ENCODE assay signal across 3 cellular contexts in the genomic region with DNA sequence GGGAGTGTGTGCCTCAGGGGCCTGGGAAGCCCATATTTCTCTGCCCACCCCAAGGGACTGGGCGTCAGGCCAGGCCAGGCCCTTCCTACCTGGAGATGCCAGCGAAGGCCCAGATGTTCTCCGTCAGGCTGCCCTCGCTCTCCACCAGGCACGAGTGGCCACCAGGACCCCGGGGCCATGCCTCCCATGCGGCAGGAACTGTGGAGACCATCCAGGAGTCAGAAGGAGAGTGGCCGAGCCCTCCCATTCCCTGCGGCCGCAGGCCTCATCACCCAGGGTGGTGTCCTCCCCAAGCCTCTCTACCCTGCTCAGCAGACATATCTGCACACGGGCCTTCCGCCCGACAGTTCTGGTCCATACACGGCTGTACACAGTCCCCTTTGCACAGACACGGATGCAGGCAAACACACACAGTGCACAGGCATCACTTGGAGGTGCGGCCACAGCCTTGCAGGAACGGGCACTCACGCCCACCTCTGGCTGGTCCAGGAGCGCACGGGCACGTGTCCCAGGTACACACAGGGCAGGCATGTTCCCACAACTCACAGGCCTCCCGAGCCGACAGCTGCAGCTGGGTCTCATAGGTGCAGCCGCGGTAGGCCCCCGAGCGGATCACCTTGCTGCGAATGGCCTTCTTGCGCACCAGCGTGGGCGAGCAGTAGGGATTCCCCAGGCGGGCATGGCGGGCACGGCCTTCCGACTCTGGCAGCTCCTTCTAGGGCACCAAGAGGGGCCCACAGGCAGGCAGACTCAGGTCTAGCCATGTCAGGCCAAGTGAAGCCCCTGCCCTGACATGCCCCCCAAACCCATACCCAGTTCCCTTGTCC.
TF ChIP-seq lines count a peak whose summit lies in the region.

No MANE protein-coding gene starts in this region.

TF ChIP-seq in SK-N-SH, 30 proteins besides CTCF, POLR2A, EP300 and RAD21 (continues in another document):
- TF ChIP-seq FOXJ3 (CRISPR knock-in tag; IDR thresholded peaks at IDR 0.05) (no peak), IRF3 (IDR thresholded peaks at IDR 0.05; ENCODE audit: low read depth, low read length) (no peak), SIN3A (IDR thresholded peaks at IDR 0.05; ENCODE audit: borderline replicate concordance, low read depth, low read length) (no peak), FOXM1 (IDR thresholded peaks at IDR 0.05; ENCODE audit: low read depth) (no peak), YY1 (IDR thresholded peaks at IDR 0.05; ENCODE audit: low read depth) (no peak), FOSL2 (IDR thresholded peaks at IDR 0.05; ENCODE audit: borderline replicate concordance, low read depth) (no peak), TCF12 (IDR thresholded peaks at IDR 0.05) (no peak), RXRA (IDR thresholded peaks at IDR 0.05; ENCODE audit: borderline replicate concordance, low read depth) (no peak), GATA2 (CRISPR knock-in tag; IDR thresholded peaks at IDR 0.05) (no peak), MAX (IDR thresholded peaks at IDR 0.05; ENCODE audit: low read depth) (no peak), ZBTB33 (IDR thresholded peaks at IDR 0.05; ENCODE audit: borderline replicate concordance, low read depth) (no peak), TEAD4 (IDR thresholded peaks at IDR 0.05; ENCODE audit: borderline replicate concordance, insufficient read depth) (no peak)
- TF ChIP-seq, protein P1, sequence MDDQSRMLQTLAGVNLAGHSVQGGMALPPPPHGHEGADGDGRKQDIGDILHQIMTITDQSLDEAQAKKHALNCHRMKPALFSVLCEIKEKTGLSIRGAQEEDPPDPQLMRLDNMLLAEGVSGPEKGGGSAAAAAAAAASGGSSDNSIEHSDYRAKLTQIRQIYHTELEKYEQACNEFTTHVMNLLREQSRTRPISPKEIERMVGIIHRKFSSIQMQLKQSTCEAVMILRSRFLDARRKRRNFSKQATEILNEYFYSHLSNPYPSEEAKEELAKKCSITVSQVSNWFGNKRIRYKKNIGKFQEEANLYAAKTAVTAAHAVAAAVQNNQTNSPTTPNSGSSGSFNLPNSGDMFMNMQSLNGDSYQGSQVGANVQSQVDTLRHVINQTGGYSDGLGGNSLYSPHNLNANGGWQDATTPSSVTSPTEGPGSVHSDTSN (IDR thresholded peaks at IDR 0.05), result no peak
- TF ChIP-seq, protein P2, sequence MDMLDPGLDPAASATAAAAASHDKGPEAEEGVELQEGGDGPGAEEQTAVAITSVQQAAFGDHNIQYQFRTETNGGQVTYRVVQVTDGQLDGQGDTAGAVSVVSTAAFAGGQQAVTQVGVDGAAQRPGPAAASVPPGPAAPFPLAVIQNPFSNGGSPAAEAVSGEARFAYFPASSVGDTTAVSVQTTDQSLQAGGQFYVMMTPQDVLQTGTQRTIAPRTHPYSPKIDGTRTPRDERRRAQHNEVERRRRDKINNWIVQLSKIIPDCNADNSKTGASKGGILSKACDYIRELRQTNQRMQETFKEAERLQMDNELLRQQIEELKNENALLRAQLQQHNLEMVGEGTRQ (IDR thresholded peaks at IDR 0.05; ENCODE audit: borderline replicate concordance, low read depth, low read length), result no peak

TF ChIP-seq in SK-N-SH treated with all-trans-retinoic acid at 6 μM for 48 hours, 23 proteins besides CTCF, POLR2A, EP300 and RAD21:
- TF ChIP-seq ESRRG (CRISPR knock-in tag; IDR thresholded peaks at IDR 0.05), result no peak
- no peak for TF ChIP-seq ZNF565 (CRISPR knock-in tag; conservative IDR thresholded peaks at IDR 0.05; ENCODE audit: low read depth)
- no peak for TF ChIP-seq ARNTL (CRISPR knock-in tag; IDR thresholded peaks at IDR 0.05; ENCODE audit: borderline replicate concordance, low read depth)
- TF ChIP-seq ZFP30 (CRISPR knock-in tag; IDR thresholded peaks at IDR 0.05), result no peak
- no peak for TF ChIP-seq TOX (CRISPR knock-in tag; IDR thresholded peaks at IDR 0.05; ENCODE audit: borderline replicate concordance)
- TF ChIP-seq TSHZ2 (CRISPR knock-in tag; IDR thresholded peaks at IDR 0.05), result no peak
- TF ChIP-seq TCF4 (CRISPR knock-in tag; IDR thresholded peaks at IDR 0.05; ENCODE audit: borderline replicate concordance), result no peak
- TF ChIP-seq PPARA (CRISPR knock-in tag; IDR thresholded peaks at IDR 0.05; ENCODE audit: borderline replicate concordance), result no peak
- no peak for TF ChIP-seq POU6F1 (CRISPR knock-in tag; IDR thresholded peaks at IDR 0.05; ENCODE audit: borderline replicate concordance, low read depth)
- TF ChIP-seq BACH2 (CRISPR knock-in tag; IDR thresholded peaks at IDR 0.05; ENCODE audit: borderline replicate concordance), result no peak
- TF ChIP-seq RARB (CRISPR knock-in tag; IDR thresholded peaks at IDR 0.05), result no peak

TF ChIP-seq in H1, 55 proteins besides CTCF, POLR2A, EP300 and RAD21:
- no peak for TF ChIP-seq POLR2AphosphoS5 (IDR thresholded peaks at IDR 0.05; ENCODE audit: low read depth, low read length)
- TF ChIP-seq ATF2 (IDR thresholded peaks at IDR 0.05; ENCODE audit: low read length), result no peak
- no peak for TF ChIP-seq TAF7 (optimal IDR thresholded peaks at IDR 0.05; ENCODE audit: borderline replicate concordance, low read depth, low read length)
- TF ChIP-seq CHD2 (IDR thresholded peaks at IDR 0.05; ENCODE audit: low read length), result no peak
- no peak for TF ChIP-seq ZNF274 (IDR thresholded peaks at IDR 0.05; ENCODE audit: borderline replicate concordance, extremely low read depth, low read length)
- no peak for TF ChIP-seq CEBPB (IDR thresholded peaks at IDR 0.05; ENCODE audit: low read depth, low read length)
- no peak for TF ChIP-seq GTF2F1 (IDR thresholded peaks at IDR 0.05; ENCODE audit: borderline replicate concordance, low read depth, low read length)
- no peak for TF ChIP-seq NRF1 (IDR thresholded peaks at IDR 0.05; ENCODE audit: low read depth, low read length)
- TF ChIP-seq YY1 (IDR thresholded peaks at IDR 0.05; ENCODE audit: low read depth, low read length), result no peak
- TF ChIP-seq RFX5 (IDR thresholded peaks at IDR 0.05; ENCODE audit: borderline replicate concordance, low read depth, low read length), result no peak
- no peak for TF ChIP-seq SIN3A (conservative IDR thresholded peaks at IDR 0.05 in 1 of 2, IDR thresholded peaks at IDR 0.05 in 1 of 2; ENCODE audit: low read depth in 1 of 2, low read length in 2 of 2)
